9 cellular contexts compared by ENCODE assay signal in genomic region chr15:66328721-66329220, GRCh38.
"Had no signal": no experiment of that assay in that cellular context is flagged by ENCODE, and none has a peak within 500 bp of the region (broad histone marks: within the 10 kb centered on the region; RNA-seq: fewer than 3 reads in every experiment).

No MANE protein-coding gene starts in this region.

- H3K27ac Mint-ChIP-seq: GM23338, H9, HFFc6, IgD-negative memory B cell had no signal

- H3K27me3 Mint-ChIP-seq: IgD-negative memory B cell had no signal

- H3K4me3 ChIP-seq: GM23338 had no signal

- H3K27ac ChIP-seq: HL-60 had no signal

- ATAC-seq: GM23338, HCT116, HepG2 had no signal

- H3K4me3 Mint-ChIP-seq: GM23338, H9, HFFc6, IgD-negative memory B cell had no signal

- FAIRE-seq: H1, H54, HepG2 had no signal

- H3K4me1 Mint-ChIP-seq: GM23338, IgD-negative memory B cell had no signal

- H3K9me3 Mint-ChIP-seq: GM23338, H9, HFFc6, IgD-negative memory B cell had no signal

- DNase-seq: H9, HFFc6 had no signal
